ENCODE assay signal across 8 cellular contexts in the genomic region with DNA sequence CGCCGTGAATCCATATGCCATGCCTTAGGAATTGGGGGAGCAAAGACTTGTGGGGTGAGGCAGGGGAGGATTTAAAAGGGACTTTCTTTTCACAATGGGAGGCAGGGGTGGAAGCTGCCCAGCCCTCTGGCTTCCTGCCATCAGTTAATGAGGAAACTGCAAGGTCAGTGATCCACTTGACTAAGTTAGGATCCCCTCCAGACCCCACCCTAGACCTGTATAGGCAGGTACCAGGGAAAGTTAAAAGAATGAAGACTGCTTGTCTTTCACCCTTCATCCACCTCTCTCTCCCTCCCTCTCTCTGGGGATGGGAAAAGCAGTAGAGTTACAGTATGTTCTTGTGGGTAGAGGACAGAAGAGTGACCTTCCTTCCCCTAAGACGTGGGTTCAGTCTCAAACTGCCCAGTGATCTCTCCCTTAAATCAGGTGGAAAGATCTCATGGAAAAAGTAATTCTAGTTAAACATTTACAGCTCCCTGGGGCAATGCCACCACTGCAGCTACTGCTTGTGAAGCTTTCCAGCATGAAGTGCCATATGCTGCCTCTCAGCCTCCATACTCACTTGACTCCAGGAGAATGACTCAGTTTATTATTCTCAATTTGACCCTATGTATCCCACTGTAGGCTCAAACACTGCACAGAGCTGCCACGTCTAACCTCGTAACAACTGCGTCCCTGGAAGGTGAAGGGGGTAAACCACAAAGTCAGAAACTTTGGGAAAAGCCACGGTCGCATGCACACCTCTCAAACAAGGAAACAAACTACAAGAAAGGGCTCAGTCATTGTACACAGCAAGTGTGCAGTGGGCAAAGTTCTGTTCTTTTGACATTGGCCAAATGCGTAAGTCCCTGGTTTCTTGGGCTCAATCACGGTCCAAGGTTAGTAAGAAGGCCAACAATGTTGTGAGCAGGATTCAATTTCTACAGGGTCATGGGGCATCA. TPM values are rescaled to one million over a fixed set of nuclear protein-coding genes. Genes with fewer than 3 reads are reported as not detected.
DNase-seq lines count a peak whose midpoint lies in the region; ATAC-seq and TF ChIP-seq lines count a peak whose summit lies in the region.

No MANE protein-coding gene starts in this region.

- H3K36me3 ChIP-seq in DOHH2 (ENCODE audit: control insufficient read depth, low read length), result no peaks in the 10 kb centered on the region
- H3K36me3 ChIP-seq in Peyer's patch, result peaks cover 0 to 5% (median 0%) of the 10 kb centered on the region in 3 donors
- H3K36me3 ChIP-seq in esophagus squamous epithelium, result peaks cover 0 to 22% (median 5%) of the 10 kb centered on the region in 3 donors
- H3K36me3 ChIP-seq in trophoblast cell (ENCODE audit: control insufficient read depth in 1 of 2, insufficient read depth in 2 of 2, low read length in 2 of 2), result peaks cover 9 to 10% of the 10 kb centered on the region in 2 experiments

- H2BK120ac ChIP-seq in trophoblast cell (ENCODE audit: insufficient read depth, low read length, poor library complexity), result no peak overlapping the region

- H2BK12ac ChIP-seq in trophoblast cell (ENCODE audit: low read length), result no peak overlapping the region

- TF ChIP-seq CTCF in DOHH2 (IDR thresholded peaks at IDR 0.05; ENCODE audit: low read depth, low read length, poor library complexity, severe bottlenecking) (no peak), Peyer's patch (IDR thresholded peaks at IDR 0.05) (no peak), esophagus squamous epithelium (IDR thresholded peaks at IDR 0.05) (no peak)

- peak overlapping the region; percentile 81 for H3K4me2 ChIP-seq in DOHH2 (ENCODE audit: low read length)
- H3K4me2 ChIP-seq in trophoblast cell (ENCODE audit: low read length), result peak overlapping the region; percentile 57

- peak overlapping the region; percentile 1 for H4K8ac ChIP-seq in trophoblast cell (ENCODE audit: low read depth, low read length)

- no peak overlapping the region for H2AK5ac ChIP-seq in trophoblast cell (ENCODE audit: low read length)

- H3K9me3 ChIP-seq in DOHH2 (ENCODE audit: control insufficient read depth, insufficient read depth, low read length), result no peaks in the 10 kb centered on the region
- no peaks in the 10 kb centered on the region for H3K9me3 ChIP-seq in Peyer's patch
- no peaks in the 10 kb centered on the region for H3K9me3 ChIP-seq in esophagus squamous epithelium
- no peaks in the 10 kb centered on the region for H3K9me3 ChIP-seq in trophoblast cell (ENCODE audit: insufficient read depth, low read depth, low read length)

- no peak overlapping the region for H3K14ac ChIP-seq in trophoblast cell (ENCODE audit: low read length)

- H3K23ac ChIP-seq in trophoblast cell (ENCODE audit: low read length), result no peak overlapping the region

- H3K9ac ChIP-seq in trophoblast cell (ENCODE audit: low read length), result no peak overlapping the region

- no peak overlapping the region for H3K4ac ChIP-seq in trophoblast cell (ENCODE audit: low read depth, low read length)

- no peak overlapping the region for H2AFZ ChIP-seq in trophoblast cell (ENCODE audit: insufficient read depth, low read length, poor library complexity)

- H3K79me1 ChIP-seq in trophoblast cell (ENCODE audit: low read length), result peaks cover 2% of the 10 kb centered on the region

- H2BK5ac ChIP-seq in trophoblast cell (ENCODE audit: low read depth, low read length, poor library complexity), result no peak overlapping the region

- TF ChIP-seq POLR2A in Peyer's patch (IDR thresholded peaks at IDR 0.05), result peak; percentile 79 to 86
- no peak for TF ChIP-seq POLR2A in esophagus squamous epithelium (IDR thresholded peaks at IDR 0.05)

- H3K9me2 ChIP-seq in DOHH2 (replicated peaks; ENCODE audit: control insufficient read depth, low read length), result no peaks in the 10 kb centered on the region

- H3K4me1 ChIP-seq in DOHH2 (ENCODE audit: control insufficient read depth, low read length) (peaks cover 13% of the 10 kb centered on the region), Peyer's patch (peaks cover 0 to 29% (median 2%) of the 10 kb centered on the region in 4 donors), esophagus squamous epithelium (peaks cover 29 to 40% (median 29%) of the 10 kb centered on the region in 3 donors), trophoblast cell (ENCODE audit: control insufficient read depth in 1 of 2, insufficient read depth in 2 of 2, low read length in 2 of 2) (peaks cover 4 to 9% of the 10 kb centered on the region in 2 experiments)

- H3K18ac ChIP-seq in trophoblast cell (ENCODE audit: low read length), result no peak overlapping the region

- peak overlapping the region; percentile 20 for H4K91ac ChIP-seq in trophoblast cell (ENCODE audit: low read depth, low read length)

- no peaks in the 10 kb centered on the region for H3F3A ChIP-seq in DOHH2 (ENCODE audit: control insufficient read depth, insufficient read depth)

- WGBS in esophagus squamous epithelium, 2 donors, result 53 to 70% methylated on average over 8 to 10 of the region's 10 CpGs
- WGBS in trophoblast cell (ENCODE audit: extremely low coverage, insufficient coverage, insufficient read length), result no CpG with 5 or more reads among the region's 10 CpGs

- no peak overlapping the region for H3K27ac ChIP-seq in DOHH2 (ENCODE audit: low read depth, low read length)
- peak overlapping the region in 3 of 4 donors; percentile 68 to 93 (median 83) for H3K27ac ChIP-seq in Peyer's patch
- H3K27ac ChIP-seq in esophagus squamous epithelium, result peak overlapping the region; percentile 84 to 90 (median 88)
- H3K27ac ChIP-seq in trophoblast cell (ENCODE audit: low read depth, low read length), result no peak overlapping the region

- H3K79me2 ChIP-seq in DOHH2 (ENCODE audit: control insufficient read depth, low read length), result peaks cover 6% of the 10 kb centered on the region
- H3K79me2 ChIP-seq in trophoblast cell (ENCODE audit: control insufficient read depth, insufficient read depth, low read length, poor library complexity), result peaks cover 3% of the 10 kb centered on the region

- H4K20me1 ChIP-seq in DOHH2 (ENCODE audit: control insufficient read depth, insufficient read depth, low read depth, low read length), result no peaks in the 10 kb centered on the region

- H3K27me3 ChIP-seq in DOHH2 (ENCODE audit: control insufficient read depth, low read length), result peaks cover 6% of the 10 kb centered on the region
- no peaks in the 10 kb centered on the region for H3K27me3 ChIP-seq in Peyer's patch
- H3K27me3 ChIP-seq in esophagus squamous epithelium, result no peaks in the 10 kb centered on the region
- no peaks in the 10 kb centered on the region for H3K27me3 ChIP-seq in trophoblast cell (ENCODE audit: insufficient read depth, low read length)

- intact Hi-C loops in esophagus squamous epithelium (cut with DNase I), result no loop called here

- no peak overlapping the region for H4K12ac ChIP-seq in trophoblast cell (ENCODE audit: low read depth, low read length)

- DNase-seq in Peyer's patch (peak in 2 of 3 donors; percentile 60 to 79), esophagus squamous epithelium (lab: John Stamatoyannopoulos, UW) (no peak), trophoblast cell (no peak), T-helper 9 cell (no peak), cortex of kidney (lab: John Stamatoyannopoulos, UW) (no peak)

- ATAC-seq in GM21515 (IDR thresholded peaks at IDR 0.05; ENCODE audit: unreplicated experiment), result no peak
- ATAC-seq in HG03196 (IDR thresholded peaks at IDR 0.05; ENCODE audit: unreplicated experiment), result no peak

- H3K4me3 ChIP-seq in DOHH2 (ENCODE audit: low read length) (peak overlapping the region; percentile 86), Peyer's patch (peak overlapping the region; percentile 66 to 96 (median 84)), esophagus squamous epithelium (peak overlapping the region; percentile 73 to 92 (median 84)), trophoblast cell (ENCODE audit: low read depth, low read length) (peak overlapping the region; percentile 97)

RNA-seq across cellular contexts. Expression of gene COA3, which starts 1.2 kb away (rescaled TPM):
- total RNA-seq in Peyer's patch, result 100 to 1,000 TPM in 3 of 4 donors, 10 to 100 TPM in 1; 68.5 to 156 (median 139) TPM
- 100 to 1,000 TPM in 1 of 4 donors, 10 to 100 TPM in 3; 76.4 to 101 (median 94.8) TPM for total RNA-seq in esophagus squamous epithelium
- polyA plus RNA-seq in trophoblast cell (2013), result 57.8 and 61.4 TPM in 2 replicates

RNA-seq across cellular contexts. Expression of gene CNTD1, which starts 1.3 kb away (rescaled TPM):
- total RNA-seq in Peyer's patch, result not detected
- not detected for total RNA-seq in esophagus squamous epithelium
- 0.14 and 0.25 TPM in 2 replicates for polyA plus RNA-seq in trophoblast cell (2013)

RNA-seq across cellular contexts. Expression of gene WNK4, which starts 16.9 kb away (rescaled TPM):
- total RNA-seq in Peyer's patch (10 to 100 TPM in 3 of 4 donors, 1 to 10 TPM in 1; 7.2 to 56.0 (median 28.7) TPM), esophagus squamous epithelium (10 to 100 TPM in 1 of 4 donors, 1 to 10 TPM in 1, under 1 TPM in 2; 0.40 to 14.7 (median 3.9) TPM)
- 1.7 and 1.9 TPM in 2 replicates for polyA plus RNA-seq in trophoblast cell (2013)

RNA-seq across cellular contexts. Expression of gene VPS25, which starts 24.1 kb away (rescaled TPM):
- total RNA-seq in Peyer's patch (10 to 100 TPM; 34.7 to 82.1 (median 67.5) TPM), esophagus squamous epithelium (10 to 100 TPM; 78.6 to 93.6 (median 83.0) TPM)
- 66.3 and 72.1 TPM in 2 replicates for polyA plus RNA-seq in trophoblast cell (2013)

RNA-seq across cellular contexts. Expression of gene BECN1, which starts 26.7 kb away (rescaled TPM):
- total RNA-seq in Peyer's patch (100 to 1,000 TPM in 3 of 4 donors, 10 to 100 TPM in 1; 81.6 to 171 (median 122) TPM), esophagus squamous epithelium (100 to 1,000 TPM in 1 of 4 donors, 10 to 100 TPM in 3; 81.5 to 100 (median 84.5) TPM)
- 34.2 and 37.0 TPM in 2 replicates for polyA plus RNA-seq in trophoblast cell (2013)

Comparison
In these comparisons a context has a peak if more than half of its experiments do, and no peak if none do; other contexts are left out.
1. H3K27ac ChIP-seq: peak in Peyer's patch (3 of 4) and esophagus squamous epithelium (4 of 4); none in DOHH2 (single experiment) and trophoblast cell (single experiment).
2. DNase-seq: peak in Peyer's patch (2 of 3); none in esophagus squamous epithelium (single experiment), trophoblast cell (0 of 2), T-helper 9 cell (single experiment) and cortex of kidney (single experiment).
3. POLR2A ChIP-seq: peak in Peyer's patch (2 of 2); none in esophagus squamous epithelium (0 of 4).
4. Peak in every context shown above with its lines, with median percentiles within 50 percentile points of each other: H3K4me3 ChIP-seq.